17 cellular contexts compared by ENCODE assay signal in the genomic region with DNA sequence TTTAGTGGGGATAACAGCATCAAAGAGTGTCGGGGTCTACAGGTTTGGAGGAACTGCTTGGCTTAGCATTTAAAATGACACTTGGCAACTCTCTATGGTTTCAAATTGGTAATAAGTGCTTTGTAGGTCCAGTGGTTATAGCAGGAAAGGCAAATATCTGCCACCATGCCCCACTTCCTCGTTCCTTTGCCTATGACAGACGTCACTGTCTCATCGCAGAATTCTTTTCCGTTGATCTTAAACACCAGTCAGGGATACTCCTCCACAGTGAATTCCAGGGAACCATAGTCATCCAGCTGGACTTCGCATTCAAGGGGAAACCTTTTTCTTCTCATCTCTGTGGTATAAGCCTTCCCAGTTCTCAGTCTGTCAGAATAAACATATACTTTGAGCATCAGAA.
DNase-seq lines count a peak whose midpoint lies in the region; ATAC-seq, FAIRE-seq and TF ChIP-seq lines count a peak whose summit lies in the region.
"Had no signal": no experiment of that assay in that cellular context is flagged by ENCODE, and none has a peak within 500 bp of the region (broad histone marks: within the 10 kb centered on the region; RNA-seq: fewer than 3 reads in every experiment).

No MANE protein-coding gene starts in this region.

- TF ChIP-seq EP300 in A549 (IDR thresholded peaks at IDR 0.05) = peak; percentile 72 to 80; a peak in 3 of 5 replicates

- H3K4me3 ChIP-seq in A549 = no peak overlapping the region
- H3K4me3 ChIP-seq: thyroid gland had no signal

- FAIRE-seq in A549 (lab: Jason Lieb, UNC) = peak; percentile 74

- POLR2A ChIA-PET in A549 (lab: Yijun Ruan, JAX) = no interaction called here

- ATAC-seq in A549 = peak; percentile 92 to 95
- ATAC-seq in GM21528 (IDR thresholded peaks at IDR 0.05; ENCODE audit: low FRiP score, unreplicated experiment) = no peak
- no peak for ATAC-seq in activated naive CD4-positive, alpha-beta T cell treated with anti-CD3 and anti-CD28 coated beads, Interleukin-2, amount 50 U/mL, for 72 hours
- ATAC-seq: activated CD8-positive, alpha-beta T cell treated with anti-CD3 and anti-CD28 coated beads for 36 hours; activated naive CD8-positive, alpha-beta T cell treated with anti-CD3 and anti-CD28 coated beads, Interleukin-2, amount 50 U/mL, for 24 hours; left cardiac atrium had no signal

- no peak for TF ChIP-seq POLR2A in A549 (IDR thresholded peaks at IDR 0.05; ENCODE audit: low read length)

- DNase-seq in A549 (ENCODE audit: low read depth in 1 of 2, low spot score in 1 of 2) = peak; percentile 47 to 92
- peak; percentile 74 for DNase-seq in HK-2 (ENCODE audit: unreplicated experiment)
- DNase-seq in amniotic epithelial cell (ENCODE audit: low read depth) = peak; percentile 92
- DNase-seq in hepatic stellate cell (ENCODE audit: low spot score) = peak; percentile 51
- DNase-seq in MV-4-11 (lab: John Stamatoyannopoulos, UW) = no peak
- DNase-seq in NCI-H2227 treated with DMSO at 0.1 percent for 48 hours (lab: John Stamatoyannopoulos, UW) = no peak
- DNase-seq in activated naive CD4-positive, alpha-beta T cell treated with anti-CD3 and anti-CD28 coated beads, Interleukin-2, amount 50 U/mL, for 72 hours (ENCODE audit: low spot score in 2 of 2) = no peak
- DNase-seq: activated CD8-positive, alpha-beta T cell treated with anti-CD3 and anti-CD28 coated beads for 36 hours; activated naive CD8-positive, alpha-beta T cell treated with anti-CD3 and anti-CD28 coated beads, Interleukin-2, amount 50 U/mL, for 24 hours; AML-193; GDM1; left cardiac atrium; NCI-H1048; thyroid gland had no signal

- no peak for TF ChIP-seq CTCF in A549 (IDR thresholded peaks at IDR 0.05)

- no peaks in the 10 kb centered on the region for H3K36me3 Mint-ChIP-seq in activated naive CD4-positive, alpha-beta T cell treated with anti-CD3 and anti-CD28 coated beads, Interleukin-2, amount 50 U/mL, for 72 hours

- no peaks in the 10 kb centered on the region for H3K9me3 Mint-ChIP-seq in activated naive CD4-positive, alpha-beta T cell treated with anti-CD3 and anti-CD28 coated beads, Interleukin-2, amount 50 U/mL, for 72 hours
- H3K9me3 Mint-ChIP-seq: activated CD8-positive, alpha-beta T cell treated with anti-CD3 and anti-CD28 coated beads for 36 hours; activated naive CD8-positive, alpha-beta T cell treated with anti-CD3 and anti-CD28 coated beads, Interleukin-2, amount 50 U/mL, for 24 hours; T-helper 1 cell treated with Interleukin-12 subunit alpha and Interleukin-12 subunit beta and Interleukin-4 antibody, amounts not matched to agents 30 μg/mL and 1 μg/mL, for 36 hours had no signal

- no peaks in the 10 kb centered on the region for H3K9me3 ChIP-seq in A549
- H3K9me3 ChIP-seq: thyroid gland had no signal

- peak overlapping the region; percentile 84 to 88 for H3K27ac ChIP-seq in A549
- H3K27ac ChIP-seq: thyroid gland had no signal

- TF ChIP-seq RAD21 in A549 (conservative IDR thresholded peaks at IDR 0.05 in 1 of 2, IDR thresholded peaks at IDR 0.05 in 1 of 2) = no peak; a peak in 1 of 5 replicates

- peak overlapping the region; percentile 60 for H3K4me2 ChIP-seq in A549

- no peak overlapping the region for H3K27ac Mint-ChIP-seq in activated naive CD4-positive, alpha-beta T cell treated with anti-CD3 and anti-CD28 coated beads, Interleukin-2, amount 50 U/mL, for 72 hours
- H3K27ac Mint-ChIP-seq: activated CD8-positive, alpha-beta T cell treated with anti-CD3 and anti-CD28 coated beads for 36 hours; activated naive CD8-positive, alpha-beta T cell treated with anti-CD3 and anti-CD28 coated beads, Interleukin-2, amount 50 U/mL, for 24 hours; progenitor cell of endocrine pancreas; T-helper 1 cell treated with Interleukin-12 subunit alpha and Interleukin-12 subunit beta and Interleukin-4 antibody, amounts not matched to agents 30 μg/mL and 1 μg/mL, for 36 hours had no signal

- 7% methylated on average over 6 of the region's 6 CpGs for whole genome bisulfite sequencing in A549 (ENCODE audit: missing lambda C conversion rate)

- CTCF ChIA-PET in A549 (lab: Yijun Ruan, JAX) = interaction anchor here (1.5 kb wide), 1 partner anchor 596 kb away, joined by 3 read pairs; no protein-coding TSS in a partner anchor

- H3K4me1 ChIP-seq in A549 = peaks cover 76% of the 10 kb centered on the region
- H3K4me1 ChIP-seq: thyroid gland had no signal

TF ChIP-seq in A549, 52 proteins besides CTCF, POLR2A, EP300 and RAD21 (continues in another document):
- no peak for TF ChIP-seq NR3C1 (IDR thresholded peaks at IDR 0.05)
- TF ChIP-seq JUNB (IDR thresholded peaks at IDR 0.05) = peak; percentile 79
- TF ChIP-seq RARB (CRISPR knock-in tag; IDR thresholded peaks at IDR 0.05) = no peak
- no peak for TF ChIP-seq FOXS1 (CRISPR knock-in tag; IDR thresholded peaks at IDR 0.05)
- TF ChIP-seq HOXA7 (CRISPR knock-in tag; IDR thresholded peaks at IDR 0.05) = no peak
- TF ChIP-seq MAX (IDR thresholded peaks at IDR 0.05) = peak; percentile 45; the same call in 1 of the 2 replicates
- TF ChIP-seq, protein P1, sequence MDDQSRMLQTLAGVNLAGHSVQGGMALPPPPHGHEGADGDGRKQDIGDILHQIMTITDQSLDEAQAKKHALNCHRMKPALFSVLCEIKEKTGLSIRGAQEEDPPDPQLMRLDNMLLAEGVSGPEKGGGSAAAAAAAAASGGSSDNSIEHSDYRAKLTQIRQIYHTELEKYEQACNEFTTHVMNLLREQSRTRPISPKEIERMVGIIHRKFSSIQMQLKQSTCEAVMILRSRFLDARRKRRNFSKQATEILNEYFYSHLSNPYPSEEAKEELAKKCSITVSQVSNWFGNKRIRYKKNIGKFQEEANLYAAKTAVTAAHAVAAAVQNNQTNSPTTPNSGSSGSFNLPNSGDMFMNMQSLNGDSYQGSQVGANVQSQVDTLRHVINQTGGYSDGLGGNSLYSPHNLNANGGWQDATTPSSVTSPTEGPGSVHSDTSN (IDR thresholded peaks at IDR 0.05) = 0 out of 2 replicates have a peak, but pooled peaks have one; percentile 40
- no peak for TF ChIP-seq MYC (IDR thresholded peaks at IDR 0.05; ENCODE audit: borderline replicate concordance, low read length)
- TF ChIP-seq JUN (IDR thresholded peaks at IDR 0.05) = peak; percentile 47 to 59; a peak in 2 of 5 replicates
- no peak for TF ChIP-seq CHD4 (IDR thresholded peaks at IDR 0.05; ENCODE audit: borderline replicate concordance)
- TF ChIP-seq MAZ (IDR thresholded peaks at IDR 0.05; ENCODE audit: borderline replicate concordance, low read depth, low read length) = no peak
- TF ChIP-seq FOSB (CRISPR knock-in tag; IDR thresholded peaks at IDR 0.05) = no peak
- TF ChIP-seq, protein P2, sequence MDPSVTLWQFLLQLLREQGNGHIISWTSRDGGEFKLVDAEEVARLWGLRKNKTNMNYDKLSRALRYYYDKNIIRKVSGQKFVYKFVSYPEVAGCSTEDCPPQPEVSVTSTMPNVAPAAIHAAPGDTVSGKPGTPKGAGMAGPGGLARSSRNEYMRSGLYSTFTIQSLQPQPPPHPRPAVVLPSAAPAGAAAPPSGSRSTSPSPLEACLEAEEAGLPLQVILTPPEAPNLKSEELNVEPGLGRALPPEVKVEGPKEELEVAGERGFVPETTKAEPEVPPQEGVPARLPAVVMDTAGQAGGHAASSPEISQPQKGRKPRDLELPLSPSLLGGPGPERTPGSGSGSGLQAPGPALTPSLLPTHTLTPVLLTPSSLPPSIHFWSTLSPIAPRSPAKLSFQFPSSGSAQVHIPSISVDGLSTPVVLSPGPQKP (IDR thresholded peaks at IDR 0.05; ENCODE audit: low read depth, low read length) = no peak
- TF ChIP-seq, protein P3, sequence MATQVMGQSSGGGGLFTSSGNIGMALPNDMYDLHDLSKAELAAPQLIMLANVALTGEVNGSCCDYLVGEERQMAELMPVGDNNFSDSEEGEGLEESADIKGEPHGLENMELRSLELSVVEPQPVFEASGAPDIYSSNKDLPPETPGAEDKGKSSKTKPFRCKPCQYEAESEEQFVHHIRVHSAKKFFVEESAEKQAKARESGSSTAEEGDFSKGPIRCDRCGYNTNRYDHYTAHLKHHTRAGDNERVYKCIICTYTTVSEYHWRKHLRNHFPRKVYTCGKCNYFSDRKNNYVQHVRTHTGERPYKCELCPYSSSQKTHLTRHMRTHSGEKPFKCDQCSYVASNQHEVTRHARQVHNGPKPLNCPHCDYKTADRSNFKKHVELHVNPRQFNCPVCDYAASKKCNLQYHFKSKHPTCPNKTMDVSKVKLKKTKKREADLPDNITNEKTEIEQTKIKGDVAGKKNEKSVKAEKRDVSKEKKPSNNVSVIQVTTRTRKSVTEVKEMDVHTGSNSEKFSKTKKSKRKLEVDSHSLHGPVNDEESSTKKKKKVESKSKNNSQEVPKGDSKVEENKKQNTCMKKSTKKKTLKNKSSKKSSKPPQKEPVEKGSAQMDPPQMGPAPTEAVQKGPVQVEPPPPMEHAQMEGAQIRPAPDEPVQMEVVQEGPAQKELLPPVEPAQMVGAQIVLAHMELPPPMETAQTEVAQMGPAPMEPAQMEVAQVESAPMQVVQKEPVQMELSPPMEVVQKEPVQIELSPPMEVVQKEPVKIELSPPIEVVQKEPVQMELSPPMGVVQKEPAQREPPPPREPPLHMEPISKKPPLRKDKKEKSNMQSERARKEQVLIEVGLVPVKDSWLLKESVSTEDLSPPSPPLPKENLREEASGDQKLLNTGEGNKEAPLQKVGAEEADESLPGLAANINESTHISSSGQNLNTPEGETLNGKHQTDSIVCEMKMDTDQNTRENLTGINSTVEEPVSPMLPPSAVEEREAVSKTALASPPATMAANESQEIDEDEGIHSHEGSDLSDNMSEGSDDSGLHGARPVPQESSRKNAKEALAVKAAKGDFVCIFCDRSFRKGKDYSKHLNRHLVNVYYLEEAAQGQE (IDR thresholded peaks at IDR 0.05) = no peak
- no peak for TF ChIP-seq CBX8 (IDR thresholded peaks at IDR 0.05)
- no peak for TF ChIP-seq HEYL (CRISPR knock-in tag; IDR thresholded peaks at IDR 0.05)
- peak; percentile 91 for TF ChIP-seq GATA3 (IDR thresholded peaks at IDR 0.05; ENCODE audit: borderline replicate concordance)
- 0 out of 2 replicates have a peak, but pooled peaks have one; percentile 39 for TF ChIP-seq EHF (CRISPR knock-in tag; IDR thresholded peaks at IDR 0.05)
- TF ChIP-seq KDM1A (IDR thresholded peaks at IDR 0.05; ENCODE audit: low read depth) = no peak
- TF ChIP-seq SREBF2 (IDR thresholded peaks at IDR 0.05) = no peak
- TF ChIP-seq TP53 (CRISPR knock-in tag; IDR thresholded peaks at IDR 0.05) = no peak

Comparison
In these comparisons a context has a peak if more than half of its experiments do, and no peak if none do; other contexts are left out.
1. ATAC-seq: peak in A549 (2 of 2); none in GM21528 (single experiment) and activated naive CD4-positive, alpha-beta T cell treated with anti-CD3 and anti-CD28 coated beads, Interleukin-2, amount 50 U/mL, for 72 hours (0 of 2).
2. DNase-seq: peak in A549 (2 of 2), HK-2 (single experiment), amniotic epithelial cell (single experiment) and hepatic stellate cell (single experiment); none in MV-4-11 (single experiment), NCI-H2227 treated with DMSO at 0.1 percent for 48 hours (single experiment) and activated naive CD4-positive, alpha-beta T cell treated with anti-CD3 and anti-CD28 coated beads, Interleukin-2, amount 50 U/mL, for 72 hours (0 of 2).